8 cellular contexts compared by ENCODE assay signal in genomic region chr10:117363027-117363426, GRCh38. TPM values are rescaled to one million over a fixed set of nuclear protein-coding genes. Genes with fewer than 3 reads are reported as not detected.
DNase-seq lines count a peak whose midpoint lies in the region; ATAC-seq, FAIRE-seq and TF ChIP-seq lines count a peak whose summit lies in the region.
"Had no signal": no experiment of that assay in that cellular context is flagged by ENCODE, and none has a peak within 500 bp of the region (broad histone marks: within the 10 kb centered on the region; RNA-seq: fewer than 3 reads in every experiment).

No MANE protein-coding gene starts in this region.

- H3K27me3 ChIP-seq in SJCRH30: no peaks in the 10 kb centered on the region

- H3K9me3 ChIP-seq in SJCRH30 (replicated peaks): no peaks in the 10 kb centered on the region

- peak; percentile 88 for FAIRE-seq in GM19239 (lab: Jason Lieb, UNC)

- H3K27ac Mint-ChIP-seq in nephron (peak overlapping the region in 2 of 3 experiments; percentile 35 to 98), osteocyte (ENCODE audit: unreplicated experiment) (no peak overlapping the region)

- peaks cover 14% of the 10 kb centered on the region for H3K4me1 ChIP-seq in SJCRH30

- no peaks in the 10 kb centered on the region for H3K9me3 Mint-ChIP-seq in nephron
- no peaks in the 10 kb centered on the region for H3K9me3 Mint-ChIP-seq in osteocyte (ENCODE audit: unreplicated experiment)

- no peak overlapping the region for H3K4me3 Mint-ChIP-seq in nephron
- no peak overlapping the region for H3K4me3 Mint-ChIP-seq in osteocyte (ENCODE audit: unreplicated experiment)

- H3K36me3 ChIP-seq in SJCRH30: no peaks in the 10 kb centered on the region

- H3K4me1 Mint-ChIP-seq in nephron (peaks cover 29% of the 10 kb centered on the region), osteocyte (ENCODE audit: unreplicated experiment) (peaks cover 52% of the 10 kb centered on the region)

- H3K36me3 Mint-ChIP-seq in nephron (ENCODE audit: low read depth) (peaks cover 4% of the 10 kb centered on the region), osteocyte (ENCODE audit: unreplicated experiment) (peaks cover 2% of the 10 kb centered on the region)

- TF ChIP-seq CTCF in nephron (IDR thresholded peaks at IDR 0.05; ENCODE audit: unreplicated experiment in 3 of 3) (no peak), osteocyte (IDR thresholded peaks at IDR 0.05) (no peak)

- H3K27ac ChIP-seq in SJCRH30: peak overlapping the region; percentile 16
- H3K27ac ChIP-seq: PC-9 had no signal

- peak; percentile 39 for ATAC-seq in HG02973 (IDR thresholded peaks at IDR 0.05; ENCODE audit: unreplicated experiment)

- H3K4me3 ChIP-seq in SJCRH30: no peak overlapping the region
- H3K4me3 ChIP-seq: PC-9 had no signal

- no peak for DNase-seq in GM19239 (ENCODE audit: insufficient read length, low spot score)
- peak in 1 of 2 experiments; percentile 20 for DNase-seq in SJCRH30
- no peak for DNase-seq in osteocyte (ENCODE audit: extremely low spot score, unreplicated experiment)
- no peak for DNase-seq in GM19240 (ENCODE audit: insufficient read length, low spot score)
- no peak for DNase-seq in stimulated activated CD4-positive, alpha-beta T cell treated with anti-CD3 and anti-CD28 coated beads, Interleukin-15, amount 100 ng/mL, for 24 hours

- H3K27me3 Mint-ChIP-seq in nephron (ENCODE audit: low read depth) (no peaks in the 10 kb centered on the region), osteocyte (ENCODE audit: unreplicated experiment) (no peaks in the 10 kb centered on the region)

RNA-seq across cellular contexts. Expression of gene PDZD8, which starts 12.2 kb away (rescaled TPM):
- 29.9 and 31.4 TPM in 2 replicates for total RNA-seq in SJCRH30 (2014; rRNA removed; shearing (Covaris generic))
- 32.9 and 39.0 TPM in 2 replicates for total RNA-seq in osteocyte
